9 cellular contexts compared by ENCODE assay signal in genomic region chr3:9810846-9811245, GRCh38. TPM values are rescaled to one million over a fixed set of nuclear protein-coding genes. Genes with fewer than 3 reads are reported as not detected.
DNase-seq lines count a peak whose midpoint lies in the region; ATAC-seq and TF ChIP-seq lines count a peak whose summit lies in the region.
"Had no signal": no experiment of that assay in that cellular context is flagged by ENCODE, and none has a peak within 500 bp of the region (broad histone marks: within the 10 kb centered on the region; RNA-seq: fewer than 3 reads in every experiment).

No MANE protein-coding gene starts in this region.

- no peaks in the 10 kb centered on the region for H3K27me3 ChIP-seq in BJ (ENCODE audit: control insufficient read depth, insufficient read depth, low read length)
- H3K27me3 ChIP-seq in Panc1 (ENCODE audit: control insufficient read depth, insufficient read depth, low read length), result no peaks in the 10 kb centered on the region
- no peaks in the 10 kb centered on the region for H3K27me3 ChIP-seq in osteoblast (ENCODE audit: insufficient read depth, low read length)

- no peak for ATAC-seq in Panc1
- no peak for ATAC-seq in GM21447 (IDR thresholded peaks at IDR 0.05; ENCODE audit: unreplicated experiment)

- no peaks in the 10 kb centered on the region for H4K20me1 ChIP-seq in osteoblast (ENCODE audit: insufficient read depth, low read length)

- H3K9me3 ChIP-seq in Panc1 (ENCODE audit: control insufficient read depth, insufficient read depth, low read depth, low read length) (no peaks in the 10 kb centered on the region), osteoblast (ENCODE audit: low read depth, low read length) (no peaks in the 10 kb centered on the region)

- no peaks in the 10 kb centered on the region for H3K79me2 ChIP-seq in osteoblast (ENCODE audit: insufficient read depth, low read length)

- H3K4me3 ChIP-seq in BJ (ENCODE audit: low read depth, low read length) (peak overlapping the region; percentile 48), Panc1 (ENCODE audit: low read depth in 2 of 2, low read length in 2 of 2) (peak overlapping the region in 1 of 2 experiments; percentile 52; a peak in 3 of 4 replicates), epithelial cell of proximal tubule (ENCODE audit: low read depth, low read length) (peak overlapping the region; percentile 66), osteoblast (ENCODE audit: insufficient read depth, low read length) (peak overlapping the region; percentile 79)

- peak overlapping the region; percentile 80 for H3K4me2 ChIP-seq in osteoblast (ENCODE audit: insufficient read depth, low read length)

- BruUV-seq in Panc1 (replicated peaks; lab: Mats Ljungman, UMichigan), result no TSS peak

- CTCF ChIA-PET in BJ (lab: Yijun Ruan, JAX), result no interaction called here
- CTCF ChIA-PET in Panc1 (lab: Charles Lee), result no interaction called here

- H3K27ac ChIP-seq in Panc1 (ENCODE audit: low read length) (peak overlapping the region; percentile 63), osteoblast (ENCODE audit: low read depth, low read length) (no peak overlapping the region)

- no peak for DNase-seq in BJ (ENCODE audit: low read depth)
- no peak for DNase-seq in Panc1 (ENCODE audit: low read depth, low spot score)
- no peak for DNase-seq in epithelial cell of proximal tubule (ENCODE audit: low read depth)
- DNase-seq in osteoblast (ENCODE audit: insufficient read length, low spot score, missing footprints), result peak; percentile 72
- no peak for DNase-seq in dedifferentiated amniotic fluid mesenchymal stem cell (ENCODE audit: extremely low spot score)
- DNase-seq in H4 (ENCODE audit: low spot score), result no peak
- no peak for DNase-seq in NCI-H526 treated with DMSO at 0.1 percent for 48 hours (lab: John Stamatoyannopoulos, UW)

- H2AFZ ChIP-seq in osteoblast (ENCODE audit: low read length), result no peak overlapping the region

- TF ChIP-seq CTCF in BJ (IDR thresholded peaks at IDR 0.05; ENCODE audit: insufficient read depth, low read depth, low read length) (no peak), Panc1 (IDR thresholded peaks at IDR 0.05) (no peak), epithelial cell of proximal tubule (conservative IDR thresholded peaks at IDR 0.05; ENCODE audit: low read depth, low read length) (no peak), osteoblast (IDR thresholded peaks at IDR 0.05; ENCODE audit: extremely low read depth, low read depth, low read length) (no peak)

- H3K4me1 ChIP-seq in Panc1 (ENCODE audit: control insufficient read depth, insufficient read depth, low read length) (peaks cover 15% of the 10 kb centered on the region), osteoblast (ENCODE audit: insufficient read depth, low read length) (peaks cover 7% of the 10 kb centered on the region)

- intact Hi-C loops in Panc1 (cut with micrococcal nuclease; ENCODE audit: unreplicated experiment), result no loop called here

- H3K36me3 ChIP-seq in BJ (ENCODE audit: control insufficient read depth, insufficient read depth, low read length) (peaks cover 9% of the 10 kb centered on the region), Panc1 (ENCODE audit: control insufficient read depth, insufficient read depth, low read length) (no peaks in the 10 kb centered on the region), osteoblast (ENCODE audit: insufficient read depth, low read length) (peaks cover 30% of the 10 kb centered on the region)

- in situ Hi-C loops in Panc1 (cut with HindIII; ENCODE audit: low pct_unique_long_range_greater_than_20kb, low sequenced_read_pairs), result no loop called here

- POLR2A ChIA-PET in BJ (lab: Charles Lee), result no interaction called here
- POLR2A ChIA-PET in Panc1 (lab: Charles Lee), result no interaction called here

RNA-seq across cellular contexts. Expression of gene TTLL3, which starts 0.8 kb away (rescaled TPM):
- 17.6 and 25.4 TPM in 2 replicates for polyA plus RNA-seq in BJ (2011; rRNA removed)
- polyA minus RNA-seq in BJ (2011; rRNA and poly(A)+ RNA removed), result 11.0 and 14.4 TPM in 2 replicates
- 15.7 TPM for total RNA-seq in Panc1 (2021; ENCODE audit: unreplicated experiment)
- 10.0 TPM for polyA plus RNA-seq in Panc1 (2012; ENCODE audit: insufficient read length)
- total RNA-seq in epithelial cell of proximal tubule, result 5.3 and 9.7 TPM in 2 replicates
- 31.1 and 33.9 TPM in 2 replicates for total RNA-seq in osteoblast
- total RNA-seq in H4 (2014; rRNA removed; shearing (Covaris generic)), result 4.4 and 5.4 TPM in 2 replicates

RNA-seq across cellular contexts. Expression of gene ARPC4, which starts 18.0 kb away (rescaled TPM):
- polyA plus RNA-seq in BJ (2011; rRNA removed), result 238 and 257 TPM in 2 replicates
- polyA minus RNA-seq in BJ (2011; rRNA and poly(A)+ RNA removed), result 111 and 168 TPM in 2 replicates
- total RNA-seq in Panc1 (2021; ENCODE audit: unreplicated experiment), result 117 TPM
- polyA plus RNA-seq in Panc1 (2012; ENCODE audit: insufficient read length), result 128 TPM
- total RNA-seq in epithelial cell of proximal tubule, result 153 and 296 TPM in 2 replicates
- 203 and 222 TPM in 2 replicates for total RNA-seq in osteoblast
- 227 and 296 TPM in 2 replicates for total RNA-seq in H4 (2014; rRNA removed; shearing (Covaris generic))

RNA-seq across cellular contexts. Expression of gene TADA3, which starts 18.6 kb away (rescaled TPM):
- 84.6 and 113 TPM in 2 replicates for polyA plus RNA-seq in BJ (2011; rRNA removed)
- polyA minus RNA-seq in BJ (2011; rRNA and poly(A)+ RNA removed), result 48.2 and 71.8 TPM in 2 replicates
- 61.3 TPM for total RNA-seq in Panc1 (2021; ENCODE audit: unreplicated experiment)
- 94.0 TPM for polyA plus RNA-seq in Panc1 (2012; ENCODE audit: insufficient read length)
- 54.7 and 73.9 TPM in 2 replicates for total RNA-seq in epithelial cell of proximal tubule
- total RNA-seq in osteoblast, result 88.4 and 102 TPM in 2 replicates
- total RNA-seq in H4 (2014; rRNA removed; shearing (Covaris generic)), result 81.5 and 95.9 TPM in 2 replicates

RNA-seq across cellular contexts. Expression of gene RPUSD3, which starts 33.0 kb away (rescaled TPM):
- 28.5 and 44.9 TPM in 2 replicates for polyA plus RNA-seq in BJ (2011; rRNA removed)
- 17.1 and 31.4 TPM in 2 replicates for polyA minus RNA-seq in BJ (2011; rRNA and poly(A)+ RNA removed)
- total RNA-seq in Panc1 (2021; ENCODE audit: unreplicated experiment) (40.4 TPM), epithelial cell of proximal tubule (45.1 and 71.8 TPM in 2 replicates), osteoblast (18.6 and 19.2 TPM in 2 replicates)
- polyA plus RNA-seq in Panc1 (2012; ENCODE audit: insufficient read length), result 33.4 TPM
- total RNA-seq in H4 (2014; rRNA removed; shearing (Covaris generic)), result 33.7 and 44.5 TPM in 2 replicates

RNA-seq across cellular contexts. Expression of gene CAMK1, which starts 41.1 kb away (rescaled TPM):
- polyA plus RNA-seq in BJ (2011; rRNA removed), result 21.6 and 32.6 TPM in 2 replicates
- polyA minus RNA-seq in BJ (2011; rRNA and poly(A)+ RNA removed), result 7.5 and 8.7 TPM in 2 replicates
- total RNA-seq in Panc1 (2021; ENCODE audit: unreplicated experiment) (9.7 TPM), epithelial cell of proximal tubule (40.1 and 41.0 TPM in 2 replicates), osteoblast (22.1 and 25.9 TPM in 2 replicates)
- 21.1 TPM for polyA plus RNA-seq in Panc1 (2012; ENCODE audit: insufficient read length)
- 4.9 and 16.6 TPM in 2 replicates for total RNA-seq in H4 (2014; rRNA removed; shearing (Covaris generic))
- total RNA-seq: OCI-LY7 had no signal
